ENCODE assay signal across 8 cellular contexts in the genomic region with DNA sequence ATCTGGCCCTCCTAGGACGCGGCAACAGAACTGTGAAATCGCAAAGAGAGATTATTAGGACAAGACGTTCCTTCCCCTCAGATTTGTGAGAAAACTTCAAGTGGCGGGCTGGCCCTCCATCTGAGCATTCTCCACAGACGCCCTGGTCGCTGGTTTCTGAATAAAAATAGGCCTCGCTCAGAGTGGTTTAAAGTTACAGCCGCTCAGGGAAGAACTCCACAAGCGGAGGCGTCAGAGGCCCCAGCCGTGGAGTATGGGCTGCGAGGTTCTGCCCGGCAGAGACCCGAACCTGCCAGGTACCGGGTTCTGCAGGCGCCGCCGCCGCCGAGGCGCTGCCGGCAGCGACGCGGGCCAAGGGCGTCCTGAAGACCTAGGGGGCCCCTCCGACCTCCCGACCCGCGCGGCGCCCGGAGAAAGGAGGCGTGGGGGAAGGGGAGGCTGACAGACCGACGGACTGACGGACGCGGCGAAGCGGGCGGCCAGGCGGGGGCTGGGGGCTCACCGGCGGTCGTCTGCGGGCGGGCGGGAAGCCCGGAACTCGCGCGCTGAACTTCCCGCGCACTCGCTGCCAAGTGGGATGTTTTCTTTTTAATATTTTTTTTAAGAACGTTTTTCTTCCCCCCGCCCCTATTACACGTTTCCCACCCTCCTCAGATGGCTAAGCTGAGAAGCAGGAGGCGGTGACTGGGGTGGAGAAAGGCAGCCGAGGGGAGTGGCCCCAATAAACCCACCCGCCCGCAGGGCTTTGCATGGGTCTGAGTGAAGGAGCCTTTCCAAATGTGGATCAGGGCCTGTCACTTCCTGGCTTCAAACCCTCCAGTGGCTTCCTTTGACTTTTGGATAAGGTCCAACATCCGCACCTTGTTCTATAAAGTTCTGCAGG. TPM values are rescaled to one million over a fixed set of nuclear protein-coding genes. Genes with fewer than 3 reads are reported as not detected.
DNase-seq lines count a peak whose midpoint lies in the region; ATAC-seq lines count a peak whose summit lies in the region.

PABPC4L (minus strand) TSS at position 574 of the 883 bp plus-strand sequence. CDS start 770 bp downstream, outside the sequence.

- no peaks in the 10 kb centered on the region for H3K27me3 Mint-ChIP-seq in activated T-cell treated with anti-CD3 and anti-CD28 coated beads, Interleukin-2, amount 50 U/mL, for 72 hours (ENCODE audit: low read depth)

- ATAC-seq in GM19023 (IDR thresholded peaks at IDR 0.05; ENCODE audit: unreplicated experiment) (no peak), GM21381 (IDR thresholded peaks at IDR 0.05; ENCODE audit: unreplicated experiment) (no peak)
- no peak for ATAC-seq in activated T-cell treated with anti-CD3 and anti-CD28 coated beads, Interleukin-2, amount 50 U/mL, for 72 hours (replicated peaks in 1 of 2)

- H3K4me3 Mint-ChIP-seq in activated T-cell treated with anti-CD3 and anti-CD28 coated beads, Interleukin-2, amount 50 U/mL, for 72 hours = no peak within 1 kb of the TSS

- DNase-seq in AG08395 (ENCODE audit: low spot score) (peak; percentile 4), NCI-H2171 (lab: John Stamatoyannopoulos, UW) (peak; percentile 25), epidermal melanocyte (ENCODE audit: insufficient read length, low spot score) (peak; percentile 31), myocyte (ENCODE audit: low read depth) (peak; percentile 74)
- no peak for DNase-seq in stimulated activated CD4-positive, alpha-beta T cell treated with anti-CD3 and anti-CD28 coated beads, Interleukin-4, amount 100 ng/mL, for 24 hours
- no peak for DNase-seq in activated T-cell treated with anti-CD3 and anti-CD28 coated beads, Interleukin-2, amount 50 U/mL, for 72 hours

- H3K9me3 Mint-ChIP-seq in activated T-cell treated with anti-CD3 and anti-CD28 coated beads, Interleukin-2, amount 50 U/mL, for 72 hours = peaks cover 4 to 8% of the 10 kb centered on the region in 2 donors

- H3K36me3 Mint-ChIP-seq in activated T-cell treated with anti-CD3 and anti-CD28 coated beads, Interleukin-2, amount 50 U/mL, for 72 hours (ENCODE audit: insufficient read depth in 2 of 2) = peaks cover 0 to 2% of the 10 kb centered on the region in 2 donors

- H3K4me1 Mint-ChIP-seq in activated T-cell treated with anti-CD3 and anti-CD28 coated beads, Interleukin-2, amount 50 U/mL, for 72 hours (ENCODE audit: low read depth) = no peaks in the 10 kb centered on the region

- no peak within 1 kb of the TSS for H3K27ac Mint-ChIP-seq in activated T-cell treated with anti-CD3 and anti-CD28 coated beads, Interleukin-2, amount 50 U/mL, for 72 hours

RNA-seq across cellular contexts. Expression of gene PABPC4L, which starts in this region (rescaled TPM):
- total RNA-seq in myocyte = 2.3 and 3.1 TPM in 2 replicates
- 0.34 TPM for polyA plus RNA-seq in myocyte (2012)
- total RNA-seq in activated T-cell treated with anti-CD3 and anti-CD28 coated beads, Interleukin-2, amount 50 U/mL, for 72 hours = not detected

Comparison
In these comparisons a context has a peak if more than half of its experiments do, and no peak if none do; other contexts are left out.
1. DNase-seq: peak in AG08395 (single experiment), NCI-H2171 (single experiment), epidermal melanocyte (single experiment) and myocyte (single experiment); none in stimulated activated CD4-positive, alpha-beta T cell treated with anti-CD3 and anti-CD28 coated beads, Interleukin-4, amount 100 ng/mL, for 24 hours (single experiment) and activated T-cell treated with anti-CD3 and anti-CD28 coated beads, Interleukin-2, amount 50 U/mL, for 72 hours (0 of 2).